In genomic region chr6:52839124-52840055, GRCh38 we compare ENCODE assay signal across 8 cellular contexts. TPM values are rescaled to one million over a fixed set of nuclear protein-coding genes. Genes with fewer than 3 reads are reported as not detected.
DNase-seq lines count a peak whose midpoint lies in the region; ATAC-seq and TF ChIP-seq lines count a peak whose summit lies in the region.

No MANE protein-coding gene starts in this region.

- POLR2A ChIA-PET in activated CD8-positive, alpha-beta T cell treated with anti-CD3 and anti-CD28 coated beads for 36 hours (lab: Charles Lee) = no interaction called here
- POLR2A ChIA-PET in naive thymus-derived CD8-positive, alpha-beta T cell (lab: Charles Lee) = no interaction called here

- no peaks in the 10 kb centered on the region for H3K9me3 Mint-ChIP-seq in activated CD8-positive, alpha-beta T cell treated with anti-CD3 and anti-CD28 coated beads for 36 hours
- no peaks in the 10 kb centered on the region for H3K9me3 Mint-ChIP-seq in naive thymus-derived CD8-positive, alpha-beta T cell

- H3K27me3 Mint-ChIP-seq in activated CD8-positive, alpha-beta T cell treated with anti-CD3 and anti-CD28 coated beads for 36 hours = peaks cover 37% of the 10 kb centered on the region
- H3K27me3 Mint-ChIP-seq in naive thymus-derived CD8-positive, alpha-beta T cell = peaks cover 27 to 43% (median 28%) of the 10 kb centered on the region in 5 donors

- no peak for TF ChIP-seq POLR2A in suprapubic skin (IDR thresholded peaks at IDR 0.05)

- no peak overlapping the region for H3K27ac Mint-ChIP-seq in activated CD8-positive, alpha-beta T cell treated with anti-CD3 and anti-CD28 coated beads for 36 hours
- no peak overlapping the region for H3K27ac Mint-ChIP-seq in naive thymus-derived CD8-positive, alpha-beta T cell

- no peak overlapping the region for H3K4me3 Mint-ChIP-seq in activated CD8-positive, alpha-beta T cell treated with anti-CD3 and anti-CD28 coated beads for 36 hours
- H3K4me3 Mint-ChIP-seq in naive thymus-derived CD8-positive, alpha-beta T cell = no peak overlapping the region

- peak; percentile 66 for TF ChIP-seq CTCF in activated CD8-positive, alpha-beta T cell treated with anti-CD3 and anti-CD28 coated beads for 36 hours (IDR thresholded peaks at IDR 0.05)
- TF ChIP-seq CTCF in epithelial cell of esophagus (IDR thresholded peaks at IDR 0.05; ENCODE audit: insufficient read depth, low read depth, low read length, missing control alignments) (peak; percentile 71), suprapubic skin (IDR thresholded peaks at IDR 0.05) (peak; percentile 9 to 51)

- no peaks in the 10 kb centered on the region for H3K4me1 ChIP-seq in suprapubic skin

- no peaks in the 10 kb centered on the region for H3K4me1 Mint-ChIP-seq in activated CD8-positive, alpha-beta T cell treated with anti-CD3 and anti-CD28 coated beads for 36 hours (ENCODE audit: low read depth)
- peaks cover 0 to 1% (median 0%) of the 10 kb centered on the region in 4 donors for H3K4me1 Mint-ChIP-seq in naive thymus-derived CD8-positive, alpha-beta T cell

- peaks cover 8% of the 10 kb centered on the region for H3K27me3 ChIP-seq in suprapubic skin

- WGBS in suprapubic skin = 75% methylated on average over 15 of the region's 20 CpGs

- H3K9me3 ChIP-seq in suprapubic skin = no peaks in the 10 kb centered on the region

- no peaks in the 10 kb centered on the region for H3K36me3 Mint-ChIP-seq in activated CD8-positive, alpha-beta T cell treated with anti-CD3 and anti-CD28 coated beads for 36 hours (ENCODE audit: low read depth)
- H3K36me3 Mint-ChIP-seq in naive thymus-derived CD8-positive, alpha-beta T cell = no peaks in the 10 kb centered on the region

- no peaks in the 10 kb centered on the region for H3K36me3 ChIP-seq in suprapubic skin

- no peak overlapping the region for H3K27ac ChIP-seq in suprapubic skin

- H3K4me3 ChIP-seq in epithelial cell of esophagus (ENCODE audit: low read length) (no peak overlapping the region), suprapubic skin (no peak overlapping the region)

- CTCF ChIA-PET in activated CD8-positive, alpha-beta T cell treated with anti-CD3 and anti-CD28 coated beads for 36 hours (lab: Charles Lee) = interaction anchor here (0.9 to 1.2 kb wide), 4 partner anchors 18 to 224 kb away, joined by 3 read pairs; no protein-coding TSS in a partner anchor

- peak; percentile 42 for ATAC-seq in Right ventricle myocardium inferior
- peak; percentile 66 for ATAC-seq in HG02973 (IDR thresholded peaks at IDR 0.05; ENCODE audit: unreplicated experiment)
- peak; percentile 83 for ATAC-seq in activated CD8-positive, alpha-beta T cell treated with anti-CD3 and anti-CD28 coated beads for 36 hours
- ATAC-seq in naive thymus-derived CD8-positive, alpha-beta T cell = peak; percentile 63 to 65

- DNase-seq in Right ventricle myocardium inferior (ENCODE audit: missing footprints) (peak; percentile 55), cardiac septum (ENCODE audit: low spot score) (no peak), NCI-H510A (lab: John Stamatoyannopoulos, UW) (peak; percentile 34), epithelial cell of esophagus (ENCODE audit: low read depth) (peak; percentile 86), suprapubic skin (ENCODE audit: low spot score in 2 of 2) (no peak)
- DNase-seq in activated CD8-positive, alpha-beta T cell treated with anti-CD3 and anti-CD28 coated beads for 36 hours = peak; percentile 55
- DNase-seq in naive thymus-derived CD8-positive, alpha-beta T cell = peak in 9 of 10 donors; percentile 3 to 52 (median 38)

- intact Hi-C loops in Right ventricle myocardium inferior (cut with DNase I) = no loop called here
- intact Hi-C loops in cardiac septum (cut with DNase I) = no loop called here
- intact Hi-C loops in activated CD8-positive, alpha-beta T cell treated with anti-CD3 and anti-CD28 coated beads for 36 hours (cut with micrococcal nuclease) = no loop called here

- no peak for TF ChIP-seq EP300 in suprapubic skin (IDR thresholded peaks at IDR 0.05)

RNA-seq across cellular contexts. Expression of gene GSTA5, which starts 1.2 kb away (rescaled TPM):
- total RNA-seq in Right ventricle myocardium inferior (not detected), cardiac septum (not detected), suprapubic skin (not detected)
- total RNA-seq in activated CD8-positive, alpha-beta T cell treated with anti-CD3 and anti-CD28 coated beads for 36 hours = not detected
- not detected for total RNA-seq in naive thymus-derived CD8-positive, alpha-beta T cell
- not detected for polyA plus RNA-seq in naive thymus-derived CD8-positive, alpha-beta T cell

RNA-seq across cellular contexts. Expression of gene GSTA1, which starts 35.8 kb away (rescaled TPM):
- total RNA-seq in Right ventricle myocardium inferior (not detected), cardiac septum (not detected), suprapubic skin (not detected)
- not detected for total RNA-seq in activated CD8-positive, alpha-beta T cell treated with anti-CD3 and anti-CD28 coated beads for 36 hours
- not detected for total RNA-seq in naive thymus-derived CD8-positive, alpha-beta T cell
- not detected for polyA plus RNA-seq in naive thymus-derived CD8-positive, alpha-beta T cell

Comparison
In these comparisons a context has a peak if more than half of its experiments do, and no peak if none do; other contexts are left out.
1. DNase-seq: peak in Right ventricle myocardium inferior (single experiment), NCI-H510A (single experiment), activated CD8-positive, alpha-beta T cell treated with anti-CD3 and anti-CD28 coated beads for 36 hours (single experiment), epithelial cell of esophagus (single experiment) and naive thymus-derived CD8-positive, alpha-beta T cell (9 of 10); none in cardiac septum (single experiment) and suprapubic skin (0 of 2).
2. Peak in every context shown above with its lines, with median percentiles within 50 percentile points of each other: ATAC-seq and CTCF ChIP-seq.